In the genomic region with DNA sequence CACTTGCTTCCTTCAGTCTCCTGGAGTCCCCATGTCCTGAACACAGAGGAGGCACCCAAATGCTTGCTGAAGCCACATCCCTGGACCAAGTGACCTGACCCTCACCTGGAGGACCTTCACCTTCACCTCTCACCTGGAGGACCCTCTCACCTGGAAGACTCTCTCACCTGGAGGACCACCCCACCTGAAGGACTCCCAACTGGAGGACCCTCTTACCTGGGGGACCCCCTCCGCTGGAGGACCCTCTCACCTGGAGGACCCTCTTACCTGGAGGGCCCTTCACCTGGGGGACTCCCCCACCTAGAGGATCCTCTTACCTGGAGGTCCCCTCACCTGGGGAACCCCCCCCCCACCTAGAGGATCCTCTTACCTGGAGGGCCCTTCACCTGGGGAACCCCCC, we compare ENCODE assay signal across 10 cellular contexts. TPM values are rescaled to one million over a fixed set of nuclear protein-coding genes. Genes with fewer than 3 reads are reported as not detected.
DNase-seq lines count a peak whose midpoint lies in the region; ATAC-seq and TF ChIP-seq lines count a peak whose summit lies in the region.
"Had no signal": no experiment of that assay in that cellular context is flagged by ENCODE, and none has a peak within 500 bp of the region (broad histone marks: within the 10 kb centered on the region; RNA-seq: fewer than 3 reads in every experiment).

No MANE protein-coding gene starts in this region.

- no peaks in the 10 kb centered on the region; the same call in 1 of the 2 replicates for H3K36me3 ChIP-seq in SU-DHL-6 (ENCODE audit: low read length)
- H3K36me3 ChIP-seq in hepatocyte (replicated peaks; ENCODE audit: insufficient read depth, low read depth) = no peaks in the 10 kb centered on the region
- H3K36me3 ChIP-seq: MG63 had no signal

- H2AFZ ChIP-seq in SU-DHL-6 (ENCODE audit: low read depth, low read length, severe bottlenecking) = no peak overlapping the region
- no peak overlapping the region for H2AFZ ChIP-seq in hepatocyte

- H3K27me3 Mint-ChIP-seq in activated CD8-positive, alpha-beta memory T cell treated with anti-CD3 and anti-CD28 coated beads, Interleukin-2, amount 10 ng/mL, durations not matched to agents 7 days and 5 days = no peaks in the 10 kb centered on the region
- H3K27me3 Mint-ChIP-seq in stimulated activated naive CD8-positive, alpha-beta T cell treated with anti-CD3 and anti-CD28 coated beads, Interleukin-15, Interleukin-2, amounts not matched to agents 100 ng/mL and 50 ng/mL, for 24 hours = no peaks in the 10 kb centered on the region

- H3K4me1 ChIP-seq in hepatocyte (ENCODE audit: insufficient read depth) = peaks cover 11% of the 10 kb centered on the region

- H3K4me2 ChIP-seq in SU-DHL-6 (ENCODE audit: low read depth, low read length, poor library complexity, severe bottlenecking) = peak overlapping the region; percentile 98
- H3K4me2 ChIP-seq in hepatocyte = peak overlapping the region; percentile 81

- TF ChIP-seq CTCF in SU-DHL-6 (IDR thresholded peaks at IDR 0.05; ENCODE audit: insufficient read depth, low read length, poor library complexity, severe bottlenecking) (no peak), hepatocyte (IDR thresholded peaks at IDR 0.05; ENCODE audit: poor library complexity) (no peak)

- H3K9me2 ChIP-seq in SU-DHL-6 (replicated peaks; ENCODE audit: insufficient read depth, low read length) = no peaks in the 10 kb centered on the region
- no peaks in the 10 kb centered on the region for H3K9me2 ChIP-seq in hepatocyte (replicated peaks; ENCODE audit: insufficient read depth)

- peaks cover 8% of the 10 kb centered on the region for H3K79me2 ChIP-seq in SU-DHL-6 (ENCODE audit: insufficient read depth, low read length)
- H3K79me2 ChIP-seq in hepatocyte = peaks cover 28% of the 10 kb centered on the region

- no peak for DNase-seq in activated CD8-positive, alpha-beta memory T cell treated with anti-CD3 and anti-CD28 coated beads, Interleukin-2, amount 10 ng/mL, durations not matched to agents 7 days and 5 days
- DNase-seq in activated CD8-positive, alpha-beta memory T cell treated with anti-CD3 and anti-CD28 coated beads, Interleukin-2, amount 50 U/mL, for 4 hours = no peak
- no peak for DNase-seq in hepatocyte (ENCODE audit: low spot score)
- DNase-seq in hypothalamus (lab: John Stamatoyannopoulos, UW) = no peak
- no peak for DNase-seq in glomerular visceral epithelial cell (ENCODE audit: extremely low spot score)

- peak overlapping the region; percentile 43 for H3K4me3 Mint-ChIP-seq in activated CD8-positive, alpha-beta memory T cell treated with anti-CD3 and anti-CD28 coated beads, Interleukin-2, amount 10 ng/mL, durations not matched to agents 7 days and 5 days
- H3K4me3 Mint-ChIP-seq in stimulated activated naive CD8-positive, alpha-beta T cell treated with anti-CD3 and anti-CD28 coated beads, Interleukin-15, Interleukin-2, amounts not matched to agents 100 ng/mL and 50 ng/mL, for 24 hours = peak overlapping the region; percentile 90

- no peak overlapping the region for H3K27ac ChIP-seq in SU-DHL-6 (ENCODE audit: low read depth, low read length)
- H3K27ac ChIP-seq in hepatocyte = no peak overlapping the region

- CTCF ChIA-PET in activated CD8-positive, alpha-beta memory T cell treated with anti-CD3 and anti-CD28 coated beads, Interleukin-2, amount 10 ng/mL, durations not matched to agents 7 days and 5 days (lab: Charles Lee) = interaction anchor here (0.8 to 2.1 kb wide), 5 partner anchors 10 to 178 kb away, joined by 3 to 31 read pairs (median 6); a partner anchor contains a TSS

- H3F3A ChIP-seq in SU-DHL-6 (ENCODE audit: insufficient read depth) = peaks cover 4% of the 10 kb centered on the region

- no peaks in the 10 kb centered on the region for H3K27me3 ChIP-seq in SU-DHL-6 (ENCODE audit: low read length)
- H3K27me3 ChIP-seq in hepatocyte = no peaks in the 10 kb centered on the region
- H3K27me3 ChIP-seq: MG63, SJCRH30 had no signal

- H3K27ac Mint-ChIP-seq in activated CD8-positive, alpha-beta memory T cell treated with anti-CD3 and anti-CD28 coated beads, Interleukin-2, amount 10 ng/mL, durations not matched to agents 7 days and 5 days = peak overlapping the region; percentile 52
- H3K27ac Mint-ChIP-seq in stimulated activated naive CD8-positive, alpha-beta T cell treated with anti-CD3 and anti-CD28 coated beads, Interleukin-15, Interleukin-2, amounts not matched to agents 100 ng/mL and 50 ng/mL, for 24 hours = no peak overlapping the region

- H3K9me3 Mint-ChIP-seq in activated CD8-positive, alpha-beta memory T cell treated with anti-CD3 and anti-CD28 coated beads, Interleukin-2, amount 10 ng/mL, durations not matched to agents 7 days and 5 days (ENCODE audit: low read depth) = no peaks in the 10 kb centered on the region
- no peaks in the 10 kb centered on the region for H3K9me3 Mint-ChIP-seq in stimulated activated naive CD8-positive, alpha-beta T cell treated with anti-CD3 and anti-CD28 coated beads, Interleukin-15, Interleukin-2, amounts not matched to agents 100 ng/mL and 50 ng/mL, for 24 hours

- H3K9me3 ChIP-seq in SU-DHL-6 (ENCODE audit: insufficient read depth, low read length) = no peaks in the 10 kb centered on the region
- no peaks in the 10 kb centered on the region for H3K9me3 ChIP-seq in hepatocyte (ENCODE audit: low read depth)
- H3K9me3 ChIP-seq: MG63 had no signal

- peaks cover 17% of the 10 kb centered on the region for H3K36me3 Mint-ChIP-seq in activated CD8-positive, alpha-beta memory T cell treated with anti-CD3 and anti-CD28 coated beads, Interleukin-2, amount 10 ng/mL, durations not matched to agents 7 days and 5 days
- H3K36me3 Mint-ChIP-seq in stimulated activated naive CD8-positive, alpha-beta T cell treated with anti-CD3 and anti-CD28 coated beads, Interleukin-15, Interleukin-2, amounts not matched to agents 100 ng/mL and 50 ng/mL, for 24 hours (ENCODE audit: low read depth) = peaks cover 19% of the 10 kb centered on the region

- no peak for ATAC-seq in activated CD8-positive, alpha-beta memory T cell treated with anti-CD3 and anti-CD28 coated beads, Interleukin-2, amount 10 ng/mL, durations not matched to agents 7 days and 5 days
- no peak for ATAC-seq in activated CD4-positive, CD25-positive, alpha-beta regulatory T cell treated with anti-CD3 and anti-CD28 coated beads, Interleukin-2, amount 50 U/mL, for 24 hours

- H4K20me1 ChIP-seq in SU-DHL-6 (ENCODE audit: low read depth, low read length) (no peaks in the 10 kb centered on the region), hepatocyte (ENCODE audit: insufficient read depth, poor library complexity, severe bottlenecking) (peaks cover 4% of the 10 kb centered on the region)

- H3K4me3 ChIP-seq in SU-DHL-6 (ENCODE audit: insufficient read depth, low read length, poor library complexity, severe bottlenecking) = no peak overlapping the region
- no peak overlapping the region for H3K4me3 ChIP-seq in hepatocyte

- peaks cover 17% of the 10 kb centered on the region for H3K4me1 Mint-ChIP-seq in activated CD8-positive, alpha-beta memory T cell treated with anti-CD3 and anti-CD28 coated beads, Interleukin-2, amount 10 ng/mL, durations not matched to agents 7 days and 5 days
- peaks cover 19% of the 10 kb centered on the region for H3K4me1 Mint-ChIP-seq in stimulated activated naive CD8-positive, alpha-beta T cell treated with anti-CD3 and anti-CD28 coated beads, Interleukin-15, Interleukin-2, amounts not matched to agents 100 ng/mL and 50 ng/mL, for 24 hours (ENCODE audit: low read depth)

- WGBS in hepatocyte (ENCODE audit: low lambda C conversion rate, missing lambda C conversion rate) = 100% methylated on average over 1 of the region's 1 CpG

- peak overlapping the region; percentile 90 for H3K9ac ChIP-seq in SU-DHL-6 (ENCODE audit: low read length)

RNA-seq across cellular contexts. Expression of a gene that starts 0.6 kb away (rescaled TPM):
- total RNA-seq in activated CD8-positive, alpha-beta memory T cell treated with anti-CD3 and anti-CD28 coated beads, Interleukin-2, amount 10 ng/mL, durations not matched to agents 7 days and 5 days = 10 to 100 TPM; 80.5 to 94.2 TPM
- 60.1 and 70.4 TPM in 2 replicates for total RNA-seq in hepatocyte
- polyA plus RNA-seq in hepatocyte = 155 and 187 TPM in 2 replicates

RNA-seq across cellular contexts. Expression of a gene that starts 15.6 kb away (rescaled TPM):
- total RNA-seq in activated CD8-positive, alpha-beta memory T cell treated with anti-CD3 and anti-CD28 coated beads, Interleukin-2, amount 10 ng/mL, durations not matched to agents 7 days and 5 days = 1 to 10 TPM; 5.8 to 7.4 TPM
- 20.2 and 32.9 TPM in 2 replicates for total RNA-seq in hepatocyte
- polyA plus RNA-seq in hepatocyte = 23.6 and 25.0 TPM in 2 replicates

RNA-seq across cellular contexts. Expression of a gene that starts 28.3 kb away (rescaled TPM):
- 10 to 100 TPM; 14.5 to 17.4 TPM for total RNA-seq in activated CD8-positive, alpha-beta memory T cell treated with anti-CD3 and anti-CD28 coated beads, Interleukin-2, amount 10 ng/mL, durations not matched to agents 7 days and 5 days
- 3.6 and 4.4 TPM in 2 replicates for total RNA-seq in hepatocyte
- 16.8 and 17.9 TPM in 2 replicates for polyA plus RNA-seq in hepatocyte

RNA-seq across cellular contexts. Expression of a gene that starts 28.4 kb away (rescaled TPM):
- total RNA-seq in activated CD8-positive, alpha-beta memory T cell treated with anti-CD3 and anti-CD28 coated beads, Interleukin-2, amount 10 ng/mL, durations not matched to agents 7 days and 5 days = 100 to 1,000 TPM in 1 of 2 experiments, 10 to 100 TPM in 1; 86.5 to 106 TPM
- 73.2 and 78.7 TPM in 2 replicates for total RNA-seq in hepatocyte
- polyA plus RNA-seq in hepatocyte = 101 and 104 TPM in 2 replicates

RNA-seq across cellular contexts. Expression of a gene that starts 34.8 kb away (rescaled TPM):
- total RNA-seq in activated CD8-positive, alpha-beta memory T cell treated with anti-CD3 and anti-CD28 coated beads, Interleukin-2, amount 10 ng/mL, durations not matched to agents 7 days and 5 days = 1 to 10 TPM; 3.6 to 4.6 TPM
- total RNA-seq in hepatocyte = 8.0 and 13.8 TPM in 2 replicates
- polyA plus RNA-seq in hepatocyte = 25.5 and 30.2 TPM in 2 replicates
